8 cellular contexts compared by ENCODE assay signal in genomic region chr20:41138217-41138526, GRCh38. TPM values are rescaled to one million over a fixed set of nuclear protein-coding genes. Genes with fewer than 3 reads are reported as not detected.
DNase-seq lines count a peak whose midpoint lies in the region; TF ChIP-seq lines count a peak whose summit lies in the region.

No MANE protein-coding gene starts in this region.

- DNase-seq in activated CD4-positive, alpha-beta T cell treated with anti-CD3 and anti-CD28 coated beads, Interleukin-2, amount 10 ng/mL, durations not matched to agents 24 days and 14 days = no peak
- no peak for DNase-seq in activated CD4-positive, alpha-beta T cell treated with anti-CD3 and anti-CD28 coated beads, Interleukin-2, amount 50 U/mL, for 1 hour
- DNase-seq in adipocyte (ENCODE audit: low read depth) = peak; percentile 62
- no peak for DNase-seq in kidney epithelial cell (ENCODE audit: low read depth)
- no peak for DNase-seq in OCI-M2 (lab: John Stamatoyannopoulos, UW; ENCODE audit: unreplicated experiment)
- DNase-seq in stimulated activated CD4-positive, alpha-beta T cell treated with anti-CD3 and anti-CD28 coated beads, Interleukin-4, amount 100 ng/mL, for 4 hours = no peak
- no peak for DNase-seq in cerebellar nuclear complex (lab: John Stamatoyannopoulos, UW)

- H3K9ac ChIP-seq in adipocyte (ENCODE audit: low read length) = peak overlapping the region; percentile 91

- peaks cover 28% of the 10 kb centered on the region for H3K36me3 Mint-ChIP-seq in activated CD4-positive, alpha-beta T cell treated with anti-CD3 and anti-CD28 coated beads, Interleukin-2, amount 10 ng/mL, durations not matched to agents 24 days and 14 days (ENCODE audit: low read depth)

- H3K9me3 ChIP-seq in adipocyte (ENCODE audit: control insufficient read depth, low read length) (no peaks in the 10 kb centered on the region), thymus (ENCODE audit: control insufficient read depth) (no peaks in the 10 kb centered on the region)

- no peaks in the 10 kb centered on the region for H3K27me3 Mint-ChIP-seq in activated CD4-positive, alpha-beta T cell treated with anti-CD3 and anti-CD28 coated beads, Interleukin-2, amount 10 ng/mL, durations not matched to agents 24 days and 14 days

- H3K4me1 Mint-ChIP-seq in activated CD4-positive, alpha-beta T cell treated with anti-CD3 and anti-CD28 coated beads, Interleukin-2, amount 10 ng/mL, durations not matched to agents 24 days and 14 days = peaks cover 66% of the 10 kb centered on the region

- H3K36me3 ChIP-seq in adipocyte (ENCODE audit: control insufficient read depth, insufficient read depth, low read length, severe bottlenecking) (no peaks in the 10 kb centered on the region), kidney epithelial cell (ENCODE audit: control insufficient read depth, insufficient read depth, low read length) (no peaks in the 10 kb centered on the region), thymus (ENCODE audit: control insufficient read depth, insufficient read depth) (no peaks in the 10 kb centered on the region)

- H3K4me1 ChIP-seq in adipocyte (ENCODE audit: control insufficient read depth, insufficient read depth, low read length) = peaks cover 26% of the 10 kb centered on the region
- peaks cover 49% of the 10 kb centered on the region for H3K4me1 ChIP-seq in thymus (ENCODE audit: control insufficient read depth, insufficient read depth, low read length)

- peak overlapping the region; percentile 95 for H3K27ac Mint-ChIP-seq in activated CD4-positive, alpha-beta T cell treated with anti-CD3 and anti-CD28 coated beads, Interleukin-2, amount 10 ng/mL, durations not matched to agents 24 days and 14 days

- intact Hi-C loops in activated CD4-positive, alpha-beta T cell treated with anti-CD3 and anti-CD28 coated beads, Interleukin-2, amount 10 ng/mL, durations not matched to agents 24 days and 14 days (cut with micrococcal nuclease) = loop anchor here (5.0 to 10.0 kb wide), 3 partner anchors 34 to 557 kb away; partner anchors contain the start of gene CHD6

- H3K9me3 Mint-ChIP-seq in activated CD4-positive, alpha-beta T cell treated with anti-CD3 and anti-CD28 coated beads, Interleukin-2, amount 10 ng/mL, durations not matched to agents 24 days and 14 days = no peaks in the 10 kb centered on the region

- peak overlapping the region; percentile 98 for H3K27ac ChIP-seq in thymus (ENCODE audit: low read depth)

- TF ChIP-seq CTCF in kidney epithelial cell (IDR thresholded peaks at IDR 0.05; ENCODE audit: insufficient read depth, low read length, poor library complexity, severe bottlenecking) = no peak

- H3K27me3 ChIP-seq in adipocyte (replicated peaks; ENCODE audit: control insufficient read depth, insufficient read depth, low read length) (no peaks in the 10 kb centered on the region), kidney epithelial cell (ENCODE audit: control insufficient read depth, insufficient read depth, low read length) (no peaks in the 10 kb centered on the region), thymus (ENCODE audit: control insufficient read depth, insufficient read depth) (no peaks in the 10 kb centered on the region)

- H3K4me3 ChIP-seq in adipocyte (ENCODE audit: low read length) = peak overlapping the region; percentile 88
- peak overlapping the region; percentile 84 for H3K4me3 ChIP-seq in kidney epithelial cell (ENCODE audit: low read depth, low read length)
- H3K4me3 ChIP-seq in thymus (ENCODE audit: low read length) = peak overlapping the region; percentile 93

- peak overlapping the region; percentile 96 for H3K4me3 Mint-ChIP-seq in activated CD4-positive, alpha-beta T cell treated with anti-CD3 and anti-CD28 coated beads, Interleukin-2, amount 10 ng/mL, durations not matched to agents 24 days and 14 days

- WGBS in thymus = 6% methylated on average over 4 of the region's 4 CpGs

RNA-seq across cellular contexts. Expression of gene PLCG1, which starts 0.8 kb away (rescaled TPM):
- total RNA-seq in activated CD4-positive, alpha-beta T cell treated with anti-CD3 and anti-CD28 coated beads, Interleukin-2, amount 10 ng/mL, durations not matched to agents 24 days and 14 days = 246 and 255 TPM in 2 replicates
- 89.3 and 143 TPM in 2 replicates for total RNA-seq in kidney epithelial cell
- polyA plus RNA-seq in thymus = 126 TPM
